ENCODE assay signal across 2 cellular contexts in the genomic region with DNA sequence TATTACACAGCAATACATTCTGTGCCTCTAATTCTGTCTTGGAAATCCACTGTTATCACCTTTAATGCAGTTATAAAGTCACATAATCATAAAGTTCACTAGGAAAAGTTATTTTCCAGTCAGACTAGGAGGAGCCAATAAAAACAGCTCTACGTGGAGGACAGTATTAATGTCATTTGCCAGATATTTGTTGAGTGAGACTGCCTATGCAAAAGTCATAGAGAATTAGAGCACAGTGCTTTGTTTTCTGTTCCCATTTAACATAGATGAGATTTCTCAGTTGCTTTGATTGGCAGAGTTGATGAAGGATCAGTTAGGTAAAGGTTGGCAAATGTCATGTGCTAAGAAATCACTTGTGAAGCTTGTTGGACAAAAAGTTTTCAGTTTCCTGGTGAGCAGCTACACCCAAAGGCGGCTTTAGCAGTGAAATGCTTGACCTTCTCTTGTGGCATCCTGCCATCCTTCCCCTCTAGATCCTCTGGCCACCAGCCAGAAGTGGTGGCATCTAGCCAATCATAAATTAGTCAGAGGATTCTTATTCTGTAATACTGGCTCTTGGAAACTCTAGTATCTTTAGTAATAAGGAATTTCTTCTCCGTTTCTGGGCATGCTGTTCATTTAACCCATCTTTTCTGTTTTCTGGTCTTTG.
TF ChIP-seq lines count a peak whose summit lies in the region.

No MANE protein-coding gene starts in this region.

TF ChIP-seq in A549, 52 proteins besides CTCF, POLR2A, EP300 and RAD21:
- TF ChIP-seq, protein P1, sequence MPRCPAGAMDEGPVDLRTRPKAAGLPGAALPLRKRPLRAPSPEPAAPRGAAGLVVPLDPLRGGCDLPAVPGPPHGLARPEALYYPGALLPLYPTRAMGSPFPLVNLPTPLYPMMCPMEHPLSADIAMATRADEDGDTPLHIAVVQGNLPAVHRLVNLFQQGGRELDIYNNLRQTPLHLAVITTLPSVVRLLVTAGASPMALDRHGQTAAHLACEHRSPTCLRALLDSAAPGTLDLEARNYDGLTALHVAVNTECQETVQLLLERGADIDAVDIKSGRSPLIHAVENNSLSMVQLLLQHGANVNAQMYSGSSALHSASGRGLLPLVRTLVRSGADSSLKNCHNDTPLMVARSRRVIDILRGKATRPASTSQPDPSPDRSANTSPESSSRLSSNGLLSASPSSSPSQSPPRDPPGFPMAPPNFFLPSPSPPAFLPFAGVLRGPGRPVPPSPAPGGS (IDR thresholded peaks at IDR 0.05) = no peak
- no peak for TF ChIP-seq NR3C1 (IDR thresholded peaks at IDR 0.05)
- TF ChIP-seq HOXB5 (CRISPR knock-in tag; IDR thresholded peaks at IDR 0.05) = no peak
- TF ChIP-seq BHLHE40 (IDR thresholded peaks at IDR 0.05; ENCODE audit: low read depth, low read length) = no peak
- no peak for TF ChIP-seq CBX8 (IDR thresholded peaks at IDR 0.05)
- TF ChIP-seq ZC3H11A (IDR thresholded peaks at IDR 0.05) = no peak
- TF ChIP-seq TP53 (CRISPR knock-in tag; IDR thresholded peaks at IDR 0.05) = no peak
- no peak for TF ChIP-seq MAZ (IDR thresholded peaks at IDR 0.05; ENCODE audit: borderline replicate concordance, low read depth, low read length)
- no peak for TF ChIP-seq EHMT2 (IDR thresholded peaks at IDR 0.05; ENCODE audit: low read depth)
- no peak for TF ChIP-seq CBX2 (IDR thresholded peaks at IDR 0.05; ENCODE audit: borderline replicate concordance, low read depth)
- TF ChIP-seq NPAS2 (CRISPR knock-in tag; IDR thresholded peaks at IDR 0.05; ENCODE audit: borderline replicate concordance) = no peak
- no peak for TF ChIP-seq ZSCAN20 (CRISPR knock-in tag; IDR thresholded peaks at IDR 0.05)
- no peak for TF ChIP-seq CEBPB (IDR thresholded peaks at IDR 0.05)
TF ChIP-seq in A549: peak in this region for 0.

TF ChIP-seq in IMR-90, 13 proteins besides CTCF, POLR2A, EP300 and RAD21:
- no peak for TF ChIP-seq MAZ (IDR thresholded peaks at IDR 0.05; ENCODE audit: borderline replicate concordance, low read depth, low read length)
- no peak for TF ChIP-seq RFX5 (IDR thresholded peaks at IDR 0.05; ENCODE audit: low read depth, low read length)
- TF ChIP-seq CHD1 (IDR thresholded peaks at IDR 0.05; ENCODE audit: low read depth, low read length) = no peak
- TF ChIP-seq FOS (IDR thresholded peaks at IDR 0.05; ENCODE audit: low read depth, low read length) = no peak
- TF ChIP-seq, protein P2, sequence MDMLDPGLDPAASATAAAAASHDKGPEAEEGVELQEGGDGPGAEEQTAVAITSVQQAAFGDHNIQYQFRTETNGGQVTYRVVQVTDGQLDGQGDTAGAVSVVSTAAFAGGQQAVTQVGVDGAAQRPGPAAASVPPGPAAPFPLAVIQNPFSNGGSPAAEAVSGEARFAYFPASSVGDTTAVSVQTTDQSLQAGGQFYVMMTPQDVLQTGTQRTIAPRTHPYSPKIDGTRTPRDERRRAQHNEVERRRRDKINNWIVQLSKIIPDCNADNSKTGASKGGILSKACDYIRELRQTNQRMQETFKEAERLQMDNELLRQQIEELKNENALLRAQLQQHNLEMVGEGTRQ (IDR thresholded peaks at IDR 0.05; ENCODE audit: low read depth, low read length) = no peak
